Comparison of ENCODE assay signal across 1 cellular context in genomic region chr11:46480909-46481308, GRCh38.
TF ChIP-seq lines count a peak whose summit lies in the region.

No MANE protein-coding gene starts in this region.

TF ChIP-seq in SK-N-SH treated with all-trans-retinoic acid at 6 μM for 48 hours, 23 proteins besides CTCF, POLR2A, EP300 and RAD21 (continued from another document):
- peak; percentile 99 for TF ChIP-seq TCF4 (CRISPR knock-in tag; IDR thresholded peaks at IDR 0.05; ENCODE audit: borderline replicate concordance)
- TF ChIP-seq ZNF8 (CRISPR knock-in tag; IDR thresholded peaks at IDR 0.05) = no peak
- peak; percentile 85 for TF ChIP-seq ISL1 (CRISPR knock-in tag; IDR thresholded peaks at IDR 0.05)
TF ChIP-seq in SK-N-SH treated with all-trans-retinoic acid at 6 μM for 48 hours: peak in this region for 11.
